In the genomic region with DNA sequence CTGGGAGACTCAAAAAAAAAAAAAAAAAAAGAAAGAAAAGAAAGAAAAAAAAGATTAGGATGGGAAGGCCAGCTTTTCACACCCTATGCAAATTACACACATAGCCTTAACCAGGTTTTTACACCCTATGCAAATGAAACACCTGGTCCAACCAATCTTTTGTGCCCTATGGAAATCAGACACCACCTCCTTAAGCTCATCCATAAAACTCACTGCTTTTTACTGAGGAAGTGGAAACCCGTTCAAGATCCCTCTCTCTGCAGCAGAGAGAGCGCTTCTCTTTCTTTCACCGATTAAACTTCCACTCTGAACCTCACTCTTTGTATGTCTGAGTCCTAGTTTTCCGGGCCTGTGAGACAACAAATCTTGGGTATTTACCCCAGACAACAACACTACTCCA, we compare ENCODE assay signal across 16 cellular contexts. TPM values are rescaled to one million over a fixed set of nuclear protein-coding genes. Genes with fewer than 3 reads are reported as not detected.
A peak's percentile ranks its signal among the peaks of the same experiment; 100 is the strongest.
DNase-seq lines count a peak whose midpoint lies in the region; TF ChIP-seq lines count a peak whose summit lies in the region.
"Had no signal": no experiment of that assay in that cellular context is flagged by ENCODE, and none has a peak within 500 bp of the region (broad histone marks: within the 10 kb centered on the region; RNA-seq: fewer than 3 reads in every experiment).

No MANE protein-coding gene starts in this region.

- H3K9me3 ChIP-seq in adrenal gland (replicated peaks in 1 of 3) (no peaks in the 10 kb centered on the region), WERI-Rb-1 (ENCODE audit: severe bottlenecking) (peaks cover 3% of the 10 kb centered on the region)

- no peak for TF ChIP-seq CTCF in CD14-positive monocyte (IDR thresholded peaks at IDR 0.05)
- no peak for TF ChIP-seq CTCF in adrenal gland (IDR thresholded peaks at IDR 0.05)
- TF ChIP-seq CTCF in WERI-Rb-1 (IDR thresholded peaks at IDR 0.05; ENCODE audit: low read depth, low read length): no peak

- peaks cover 10 to 23% of the 10 kb centered on the region in 2 donors for H3K4me1 ChIP-seq in adrenal gland (replicated peaks in 1 of 2)

- peaks cover 0 to 2% of the 10 kb centered on the region in 2 donors for H3K36me3 Mint-ChIP-seq in CD14-positive monocyte
- H3K36me3 Mint-ChIP-seq: activated naive CD4-positive, alpha-beta T cell treated with anti-CD3 and anti-CD28 coated beads, Interleukin-2, amount 50 U/mL, for 24 hours had no signal

- peaks cover 6% of the 10 kb centered on the region for H3K27me3 ChIP-seq in adrenal gland
- H3K27me3 ChIP-seq in WERI-Rb-1 (ENCODE audit: insufficient read depth, low read depth, severe bottlenecking): no peaks in the 10 kb centered on the region

- H3K4me3 ChIP-seq in adrenal gland (no peak overlapping the region), WERI-Rb-1 (ENCODE audit: low read depth, low read length) (no peak overlapping the region)

- peaks cover 0 to 10% (median 2%) of the 10 kb centered on the region in 3 donors for H3K27me3 Mint-ChIP-seq in CD14-positive monocyte (ENCODE audit: low read depth in 3 of 3)

- no peaks in the 10 kb centered on the region for H3K36me3 ChIP-seq in adrenal gland (replicated peaks in 1 of 2)
- H3K36me3 ChIP-seq in WERI-Rb-1: no peaks in the 10 kb centered on the region

- 54 to 76% (median 69%) methylated on average over 4 of the region's 4 CpGs for WGBS in adrenal gland, 4 donors

- H3K4me3 Mint-ChIP-seq in CD14-positive monocyte: peak overlapping the region; percentile 12 to 42
- H3K4me3 Mint-ChIP-seq: activated CD4-positive, alpha-beta T cell treated with anti-CD3 and anti-CD28 coated beads for 36 hours; activated naive CD4-positive, alpha-beta T cell treated with anti-CD3 and anti-CD28 coated beads, Interleukin-2, amount 50 U/mL, for 24 hours; T-helper 1 cell treated with Interleukin-12 subunit alpha and Interleukin-12 subunit beta and Interleukin-4 antibody, amounts not matched to agents 30 μg/mL and 1 μg/mL, for 36 hours had no signal

- DNase-seq in CD14-positive monocyte (ENCODE audit: low spot score): no peak
- peak; percentile 50 to 57 for DNase-seq in Kasumi-1 (lab: John Stamatoyannopoulos, UW)
- no peak for DNase-seq in adrenal gland
- peak; percentile 33 for DNase-seq in medulla oblongata (ENCODE audit: extremely low spot score)
- no peak for DNase-seq in WERI-Rb-1
- DNase-seq in NCI-H1092 (lab: John Stamatoyannopoulos, UW): no peak
- no peak for DNase-seq in D341Med (ENCODE audit: low spot score)
- DNase-seq in NCI-H187 (lab: John Stamatoyannopoulos, UW): no peak
- DNase-seq: activated CD4-positive, alpha-beta T cell treated with anti-CD3 and anti-CD28 coated beads for 36 hours; activated T-cell treated with anti-CD3 and anti-CD28 coated beads for 4 hours; NCI-H446; nucleus accumbens; stimulated activated CD4-positive, alpha-beta T cell treated with anti-CD3 and anti-CD28 coated beads, Interleukin-4, amount 100 ng/mL, for 4 hours; trophoblast cell had no signal

- intact Hi-C loops in CD14-positive monocyte (cut with micrococcal nuclease) (loop anchor here in 1 of 2 donors (2.0 kb wide), 1 partner anchor 20 kb away; no protein-coding TSS in a partner anchor), adrenal gland (cut with DNase I) (no loop called here)

- H3K9me3 Mint-ChIP-seq in CD14-positive monocyte: peaks cover 0 to 1% (median 0%) of the 10 kb centered on the region in 7 donors
- H3K9me3 Mint-ChIP-seq: activated naive CD4-positive, alpha-beta T cell treated with anti-CD3 and anti-CD28 coated beads, Interleukin-2, amount 50 U/mL, for 24 hours; T-helper 1 cell treated with Interleukin-12 subunit alpha and Interleukin-12 subunit beta and Interleukin-4 antibody, amounts not matched to agents 30 μg/mL and 1 μg/mL, for 36 hours had no signal

- peak overlapping the region; percentile 96 to 99 (median 98) for H3K27ac Mint-ChIP-seq in CD14-positive monocyte
- H3K27ac Mint-ChIP-seq: activated CD4-positive, alpha-beta T cell treated with anti-CD3 and anti-CD28 coated beads for 36 hours; activated naive CD4-positive, alpha-beta T cell treated with anti-CD3 and anti-CD28 coated beads, Interleukin-2, amount 50 U/mL, for 24 hours; T-helper 1 cell treated with Interleukin-12 subunit alpha and Interleukin-12 subunit beta and Interleukin-4 antibody, amounts not matched to agents 30 μg/mL and 1 μg/mL, for 36 hours had no signal

- no peak for TF ChIP-seq POLR2A in adrenal gland (IDR thresholded peaks at IDR 0.05)

- peak overlapping the region in 4 of 5 donors; percentile 6 to 86 (median 57) for H3K27ac ChIP-seq in adrenal gland
- H3K27ac ChIP-seq in WERI-Rb-1: no peak overlapping the region

- H3K4me1 Mint-ChIP-seq in CD14-positive monocyte: peaks cover 56% of the 10 kb centered on the region

RNA-seq across cellular contexts. Expression of a gene that starts 25.3 kb away (rescaled TPM):
- polyA plus RNA-seq in CD14-positive monocyte: 10 to 100 TPM; 45.1 to 49.4 TPM
- total RNA-seq in adrenal gland: 10 to 100 TPM; 26.8 to 97.1 (median 34.8) TPM
- polyA plus RNA-seq in adrenal gland: 100 to 1,000 TPM in 1 of 3 donors, 10 to 100 TPM in 2; 13.9 to 130 (median 43.2) TPM

RNA-seq across cellular contexts. Expression of a gene that starts 46.8 kb away (rescaled TPM):
- 10 to 100 TPM; 24.0 to 27.5 TPM for polyA plus RNA-seq in CD14-positive monocyte
- total RNA-seq in adrenal gland: 10 to 100 TPM; 29.1 to 51.2 (median 44.9) TPM
- polyA plus RNA-seq in adrenal gland: 100 to 1,000 TPM in 1 of 3 donors, 10 to 100 TPM in 2; 35.9 to 105 (median 88.9) TPM

RNA-seq across cellular contexts. Expression of a gene that starts 47.1 kb away (rescaled TPM):
- polyA plus RNA-seq in CD14-positive monocyte (100 to 1,000 TPM; 331 to 345 TPM), adrenal gland (100 to 1,000 TPM in 2 of 3 donors, 10 to 100 TPM in 1; 45.1 to 298 (median 245) TPM)
- total RNA-seq in adrenal gland: 100 to 1,000 TPM; 208 to 400 (median 312) TPM

Comparison
In these comparisons a context has a peak if more than half of its experiments do, and no peak if none do; other contexts are left out.
1. DNase-seq: peak in Kasumi-1 (2 of 2) and medulla oblongata (single experiment); none in CD14-positive monocyte (single experiment), adrenal gland (0 of 7), WERI-Rb-1 (single experiment), NCI-H1092 (single experiment), D341Med (single experiment) and NCI-H187 (0 of 2).